Comparison of ENCODE assay signal across 29 cellular contexts in genomic region chr21:46252840-46253239, GRCh38. TPM values are rescaled to one million over a fixed set of nuclear protein-coding genes. Genes with fewer than 3 reads are reported as not detected.
DNase-seq lines count a peak whose midpoint lies in the region; ATAC-seq and TF ChIP-seq lines count a peak whose summit lies in the region.
"Had no signal": no experiment of that assay in that cellular context is flagged by ENCODE, and none has a peak within 500 bp of the region (broad histone marks: within the 10 kb centered on the region; RNA-seq: fewer than 3 reads in every experiment).

No MANE protein-coding gene starts in this region.

- no peaks in the 10 kb centered on the region for H3K79me2 ChIP-seq in Loucy (ENCODE audit: insufficient read depth, low read length)

- H3K9me3 ChIP-seq in Loucy (ENCODE audit: insufficient read depth, low read depth, low read length) = no peaks in the 10 kb centered on the region
- H3K9me3 ChIP-seq: esophagus muscularis mucosa, HAP-1, neutrophil, prostate gland, SJSA1, stomach, thyroid gland had no signal

- H2AFZ ChIP-seq in Loucy (ENCODE audit: low read length) = no peak overlapping the region

- no peaks in the 10 kb centered on the region for H3K9me2 ChIP-seq in Loucy (replicated peaks; ENCODE audit: low read depth, low read length)

- intact Hi-C loops in activated naive CD4-positive, alpha-beta T cell treated with anti-CD3 and anti-CD28 coated beads for 36 hours (cut with micrococcal nuclease) = loop anchor here (2.0 kb wide), 2 partner anchors 24 to 72 kb away; partner anchors contain the start of genes LSS and PCNT
- intact Hi-C loops in posterior vena cava (cut with DNase I) = no loop called here

- H3K4me1 Mint-ChIP-seq in activated naive CD4-positive, alpha-beta T cell treated with anti-CD3 and anti-CD28 coated beads for 36 hours (ENCODE audit: low read depth) = peaks cover 34% of the 10 kb centered on the region
- H3K4me1 Mint-ChIP-seq in immature natural killer cell = peaks cover 50 to 51% of the 10 kb centered on the region in 2 donors
- H3K4me1 Mint-ChIP-seq in stimulated activated naive B cell treated with anti-CD40 and anti-IgM and Interleukin-4, amounts not matched to agents 10 μg/mL and 1 μg/mL and 100 μg/mL, for 72 hours = peaks cover 30 to 53% of the 10 kb centered on the region in 2 donors

- H3K9me3 Mint-ChIP-seq in activated naive CD4-positive, alpha-beta T cell treated with anti-CD3 and anti-CD28 coated beads for 36 hours = no peaks in the 10 kb centered on the region
- H3K9me3 Mint-ChIP-seq in immature natural killer cell = peaks cover 0 to 2% (median 0%) of the 10 kb centered on the region in 6 donors
- H3K9me3 Mint-ChIP-seq in stimulated activated naive B cell treated with anti-CD40 and anti-IgM and Interleukin-4, amounts not matched to agents 10 μg/mL and 1 μg/mL and 100 μg/mL, for 72 hours = peaks cover 4 to 7% of the 10 kb centered on the region in 2 donors
- H3K9me3 Mint-ChIP-seq: activated T-helper 1 cell treated with anti-CD3 and anti-CD28 coated beads, Interleukin-12 subunit alpha, Interleukin-12 subunit beta, Interleukin-2, Interleukin-4 antibody, amounts not matched to agents 30 ng/mL and 10 ng/mL and 1 ng/mL, durations not matched to agents 14 hours and 24 hours and 36 hours; T-cell had no signal

- no peaks in the 10 kb centered on the region for H3K27me3 Mint-ChIP-seq in activated naive CD4-positive, alpha-beta T cell treated with anti-CD3 and anti-CD28 coated beads for 36 hours (ENCODE audit: low read depth)
- H3K27me3 Mint-ChIP-seq in immature natural killer cell (ENCODE audit: low read depth in 3 of 3) = peaks cover 0 to 10% (median 0%) of the 10 kb centered on the region in 3 donors
- H3K27me3 Mint-ChIP-seq in stimulated activated naive B cell treated with anti-CD40 and anti-IgM and Interleukin-4, amounts not matched to agents 10 μg/mL and 1 μg/mL and 100 μg/mL, for 72 hours = no peaks in the 10 kb centered on the region
- H3K27me3 Mint-ChIP-seq: T-cell had no signal

- TF ChIP-seq CTCF in Loucy (conservative IDR thresholded peaks at IDR 0.05; ENCODE audit: low read length) = no peak

- peaks cover 58% of the 10 kb centered on the region for H3K36me3 Mint-ChIP-seq in activated naive CD4-positive, alpha-beta T cell treated with anti-CD3 and anti-CD28 coated beads for 36 hours (ENCODE audit: low read depth)
- peaks cover 27 to 51% (median 34%) of the 10 kb centered on the region in 3 donors for H3K36me3 Mint-ChIP-seq in immature natural killer cell
- H3K36me3 Mint-ChIP-seq in stimulated activated naive B cell treated with anti-CD40 and anti-IgM and Interleukin-4, amounts not matched to agents 10 μg/mL and 1 μg/mL and 100 μg/mL, for 72 hours = peaks cover 59 to 76% of the 10 kb centered on the region in 2 donors

- no peaks in the 10 kb centered on the region for H3K27me3 ChIP-seq in Loucy (ENCODE audit: insufficient read depth, low read length, poor library complexity, severe bottlenecking)
- H3K27me3 ChIP-seq: esophagus muscularis mucosa, foreskin keratinocyte, neutrophil, SJSA1, stomach, thyroid gland had no signal

- ATAC-seq in stimulated activated naive B cell treated with anti-CD40 and anti-IgM and Interleukin-4, amounts not matched to agents 10 μg/mL and 1 μg/mL and 100 μg/mL, for 72 hours (replicated peaks) = no peak
- ATAC-seq: foreskin keratinocyte, left cardiac atrium had no signal

- H3K27ac Mint-ChIP-seq in activated naive CD4-positive, alpha-beta T cell treated with anti-CD3 and anti-CD28 coated beads for 36 hours = peak overlapping the region; percentile 86
- H3K27ac Mint-ChIP-seq in immature natural killer cell = peak overlapping the region; percentile 94 to 98 (median 95)
- H3K27ac Mint-ChIP-seq in stimulated activated naive B cell treated with anti-CD40 and anti-IgM and Interleukin-4, amounts not matched to agents 10 μg/mL and 1 μg/mL and 100 μg/mL, for 72 hours = peak overlapping the region; percentile 37

- H3K4me1 ChIP-seq in Loucy (ENCODE audit: insufficient read depth, low read length, poor library complexity, severe bottlenecking) = peaks cover 48% of the 10 kb centered on the region
- H3K4me1 ChIP-seq: foreskin keratinocyte, HAP-1, prostate gland, SJSA1, thyroid gland had no signal

- CTCF ChIA-PET in activated naive CD4-positive, alpha-beta T cell treated with anti-CD3 and anti-CD28 coated beads for 36 hours (lab: Charles Lee) = interaction anchor here (0.9 to 2.5 kb wide), 3 partner anchors 11 to 110 kb away, joined by 3 to 10 read pairs (median 6); no protein-coding TSS in a partner anchor

- no peaks in the 10 kb centered on the region for H4K20me1 ChIP-seq in Loucy (ENCODE audit: insufficient read depth, low read length, poor library complexity, severe bottlenecking)

- no peak overlapping the region for H3K4me3 ChIP-seq in Loucy (ENCODE audit: low read length, poor library complexity, severe bottlenecking)
- H3K4me3 ChIP-seq: esophagus muscularis mucosa, HAP-1, prostate gland, SJSA1, stomach, thyroid gland had no signal

- peaks cover 71% of the 10 kb centered on the region; the same call in 1 of the 2 replicates for H3K36me3 ChIP-seq in Loucy (ENCODE audit: insufficient read depth, low read length)

- DNase-seq in activated naive CD4-positive, alpha-beta T cell treated with anti-CD3 and anti-CD28 coated beads for 36 hours = no peak
- DNase-seq in activated naive CD4-positive, alpha-beta T cell treated with Interleukin-2 at 50 U/mL for 16 hours = no peak
- DNase-seq in immature natural killer cell (no peak), posterior vena cava (ENCODE audit: low spot score) (no peak), HuH-7 (ENCODE audit: low spot score) (no peak)
- DNase-seq in stimulated activated naive B cell treated with anti-CD40 and anti-IgM and Interleukin-4, amounts not matched to agents 10 μg/mL and 1 μg/mL and 100 μg/mL, for 72 hours = no peak
- DNase-seq: ACHN; activated CD4-positive, CD25-positive, alpha-beta regulatory T cell treated with anti-CD3 and anti-CD28 coated beads, Interleukin-2, amount 50 U/mL, for 72 hours; activated naive CD4-positive, alpha-beta T cell treated with anti-CD3 and anti-CD28 coated beads, Interleukin-2, amount 50 U/mL, for 16 hours; C1 segment of cervical spinal cord; Calu3; Karpas-422; left cardiac atrium; mammary epithelial cell; NCI-H1436; NCI-H446 treated with DMSO at 0.1 percent for 48 hours; NCI-H82; stimulated activated CD4-positive, alpha-beta T cell treated with anti-CD3 and anti-CD28 coated beads, Interleukin-15, amount 100 ng/mL, for 24 hours; stomach; T-cell; thyroid gland had no signal

- peaks cover 10% of the 10 kb centered on the region for H3F3A ChIP-seq in Loucy (ENCODE audit: low read depth)

- H3K9ac ChIP-seq in Loucy (ENCODE audit: low read depth, low read length, poor library complexity, severe bottlenecking) = peak overlapping the region; percentile 45

- no peak overlapping the region for H3K4me3 Mint-ChIP-seq in activated naive CD4-positive, alpha-beta T cell treated with anti-CD3 and anti-CD28 coated beads for 36 hours
- peak overlapping the region; percentile 21 to 56 (median 28) for H3K4me3 Mint-ChIP-seq in immature natural killer cell
- H3K4me3 Mint-ChIP-seq in stimulated activated naive B cell treated with anti-CD40 and anti-IgM and Interleukin-4, amounts not matched to agents 10 μg/mL and 1 μg/mL and 100 μg/mL, for 72 hours = no peak overlapping the region
- H3K4me3 Mint-ChIP-seq: activated T-helper 1 cell treated with anti-CD3 and anti-CD28 coated beads, Interleukin-12 subunit alpha, Interleukin-12 subunit beta, Interleukin-2, Interleukin-4 antibody, amounts not matched to agents 30 ng/mL and 10 ng/mL and 1 ng/mL, durations not matched to agents 14 hours and 24 hours and 36 hours had no signal

- H3K4me2 ChIP-seq in Loucy (ENCODE audit: low read depth, low read length, poor library complexity, severe bottlenecking) = peak overlapping the region; percentile 65

RNA-seq across cellular contexts. Expression of gene LSS, which starts 24.3 kb away (rescaled TPM):
- 10 to 100 TPM in 1 of 2 experiments, 1 to 10 TPM in 1; 9.6 to 12.6 TPM for total RNA-seq in activated naive CD4-positive, alpha-beta T cell treated with anti-CD3 and anti-CD28 coated beads for 36 hours
- polyA plus RNA-seq in immature natural killer cell = 10 to 100 TPM; 11.3 to 26.2 (median 13.9) TPM
- total RNA-seq in posterior vena cava = 10 to 100 TPM; 42.5 to 65.0 TPM

RNA-seq across cellular contexts. Expression of gene MCM3AP, which starts 32.6 kb away (rescaled TPM):
- 10 to 100 TPM; 86.7 to 89.8 TPM for total RNA-seq in activated naive CD4-positive, alpha-beta T cell treated with anti-CD3 and anti-CD28 coated beads for 36 hours
- polyA plus RNA-seq in immature natural killer cell = 10 to 100 TPM; 25.9 to 55.3 (median 28.5) TPM
- 10 to 100 TPM; 60.2 to 62.4 TPM for total RNA-seq in posterior vena cava

RNA-seq across cellular contexts. Expression of gene YBEY, which starts 33.3 kb away (rescaled TPM):
- total RNA-seq in activated naive CD4-positive, alpha-beta T cell treated with anti-CD3 and anti-CD28 coated beads for 36 hours = 10 to 100 TPM in 1 of 2 experiments, 1 to 10 TPM in 1; 9.9 to 11.0 TPM
- 10 to 100 TPM; 14.2 to 23.5 (median 22.1) TPM for polyA plus RNA-seq in immature natural killer cell
- total RNA-seq in posterior vena cava = 1 to 10 TPM; 8.4 to 9.3 TPM

Comparison
In these comparisons a context has a peak if more than half of its experiments do, and no peak if none do; other contexts are left out.
1. H3K27ac Mint-ChIP-seq: peak in every context shown above with its lines; median percentile 95 in immature natural killer cell; 86 in activated naive CD4-positive, alpha-beta T cell treated with anti-CD3 and anti-CD28 coated beads for 36 hours; 37 in stimulated activated naive B cell treated with anti-CD40 and anti-IgM and Interleukin-4, amounts not matched to agents 10 μg/mL and 1 μg/mL and 100 μg/mL, for 72 hours.
2. H3K4me3 Mint-ChIP-seq: peak in immature natural killer cell (5 of 5); none in activated naive CD4-positive, alpha-beta T cell treated with anti-CD3 and anti-CD28 coated beads for 36 hours (single experiment) and stimulated activated naive B cell treated with anti-CD40 and anti-IgM and Interleukin-4, amounts not matched to agents 10 μg/mL and 1 μg/mL and 100 μg/mL, for 72 hours (0 of 2).